ENCODE assay signal across 9 cellular contexts in genomic region chr15:101188517-101189340, GRCh38.
A peak's percentile ranks its signal among the peaks of the same experiment; 100 is the strongest.
DNase-seq lines count a peak whose midpoint lies in the region; ATAC-seq, FAIRE-seq and TF ChIP-seq lines count a peak whose summit lies in the region.
"Had no signal": no experiment of that assay in that cellular context is flagged by ENCODE, and none has a peak within 500 bp of the region (broad histone marks: within the 10 kb centered on the region; RNA-seq: fewer than 3 reads in every experiment).

No MANE protein-coding gene starts in this region.

- peak overlapping the region; percentile 86 for H3K4me2 ChIP-seq in endothelial cell of umbilical vein (ENCODE audit: insufficient read depth, low read length)

- peak overlapping the region; percentile 51 for H3K4me3 Mint-ChIP-seq in activated CD8-positive, alpha-beta memory T cell treated with anti-CD3 and anti-CD28 coated beads, Interleukin-2, amount 10 ng/mL, durations not matched to agents 7 days and 5 days

- H4K20me1 ChIP-seq in endothelial cell of umbilical vein (replicated peaks; ENCODE audit: control insufficient read depth, extremely low read depth, insufficient read depth, low read length), result no peaks in the 10 kb centered on the region

- BruUV-seq in endothelial cell of umbilical vein (replicated peaks; lab: Mats Ljungman, UMichigan), result no TSS peak

- peaks cover 79% of the 10 kb centered on the region for H3K4me1 Mint-ChIP-seq in activated CD8-positive, alpha-beta memory T cell treated with anti-CD3 and anti-CD28 coated beads, Interleukin-2, amount 10 ng/mL, durations not matched to agents 7 days and 5 days

- peak; percentile 70 for FAIRE-seq in endothelial cell of umbilical vein (lab: Jason Lieb, UNC)

- H3K27ac ChIP-seq in HUES6 (ENCODE audit: low read depth, low read length), result 0 out of 2 replicates have a peak overlapping the region, but pooled peaks have one; percentile 12
- H3K27ac ChIP-seq in endothelial cell of umbilical vein (ENCODE audit: insufficient read depth, low read depth, low read length), result peak overlapping the region; percentile 87
- peak overlapping the region; percentile 79 for H3K27ac ChIP-seq in ovary

- POLR2A ChIA-PET in endothelial cell of umbilical vein (lab: Charles Lee), result interaction anchor here (0.6 to 1.0 kb wide), 2 partner anchors 12 to 65 kb away, joined by 3 read pairs; no protein-coding TSS in a partner anchor

- H3K27me3 ChIP-seq in HUES6 (ENCODE audit: control insufficient read depth, insufficient read depth, low read length) (no peaks in the 10 kb centered on the region), endothelial cell of umbilical vein (ENCODE audit: control insufficient read depth in 2 of 2, insufficient read depth in 2 of 2, low read length in 2 of 2) (no peaks in the 10 kb centered on the region), ovary (no peaks in the 10 kb centered on the region)
- H3K27me3 ChIP-seq: BLaER1 treated with 17β-estradiol and CSF1 and Interleukin-3, amounts not matched to agents 10 nM and 100 nM had no signal

- no peaks in the 10 kb centered on the region for H3K27me3 Mint-ChIP-seq in activated CD8-positive, alpha-beta memory T cell treated with anti-CD3 and anti-CD28 coated beads, Interleukin-2, amount 10 ng/mL, durations not matched to agents 7 days and 5 days

- intact Hi-C loops in endothelial cell of umbilical vein (cut with micrococcal nuclease), result loop anchor here (10.0 kb wide), 1 partner anchor 284 kb away; no protein-coding TSS in a partner anchor
- intact Hi-C loops in ovary (cut with DNase I), result loop anchor here in 1 of 4 donors (10.0 kb wide), 1 partner anchor 64 kb away; no protein-coding TSS in a partner anchor

- H3K27ac Mint-ChIP-seq in activated CD8-positive, alpha-beta memory T cell treated with anti-CD3 and anti-CD28 coated beads, Interleukin-2, amount 10 ng/mL, durations not matched to agents 7 days and 5 days, result peak overlapping the region; percentile 83

- peaks cover 21% of the 10 kb centered on the region for H3K36me3 ChIP-seq in HUES6 (ENCODE audit: control insufficient read depth, insufficient read depth, low read length)
- no peaks in the 10 kb centered on the region for H3K36me3 ChIP-seq in endothelial cell of umbilical vein (ENCODE audit: control insufficient read depth in 2 of 2, extremely low read depth in 1 of 2, insufficient read depth in 2 of 2, low read length in 2 of 2)
- H3K36me3 ChIP-seq in ovary, result no peaks in the 10 kb centered on the region

- H3K36me3 Mint-ChIP-seq in activated CD8-positive, alpha-beta memory T cell treated with anti-CD3 and anti-CD28 coated beads, Interleukin-2, amount 10 ng/mL, durations not matched to agents 7 days and 5 days, result peaks cover 29% of the 10 kb centered on the region

- peaks cover 79% of the 10 kb centered on the region for H3K79me2 ChIP-seq in endothelial cell of umbilical vein (ENCODE audit: control insufficient read depth, insufficient read depth, low read length)

- no peaks in the 10 kb centered on the region for H3K9me3 Mint-ChIP-seq in activated CD8-positive, alpha-beta memory T cell treated with anti-CD3 and anti-CD28 coated beads, Interleukin-2, amount 10 ng/mL, durations not matched to agents 7 days and 5 days (ENCODE audit: low read depth)

- no peak for TF ChIP-seq CTCF in endothelial cell of umbilical vein (IDR thresholded peaks at IDR 0.05; ENCODE audit: extremely low read depth in 1 of 2, insufficient read depth in 1 of 2, low read depth in 1 of 2, low read length in 2 of 2)
- no peak for TF ChIP-seq CTCF in ovary (IDR thresholded peaks at IDR 0.05)

- TF ChIP-seq POLR2A in endothelial cell of umbilical vein (IDR thresholded peaks at IDR 0.05; ENCODE audit: low read depth, low read length), result no peak
- TF ChIP-seq POLR2A in ovary (IDR thresholded peaks at IDR 0.05), result no peak

- H3K9ac ChIP-seq in HUES6 (ENCODE audit: low read length) (no peak overlapping the region), endothelial cell of umbilical vein (replicated peaks; ENCODE audit: extremely low read depth, insufficient read depth, low read length) (peak overlapping the region; percentile 81)
- H3K9ac ChIP-seq: BLaER1 treated with 17β-estradiol and CSF1 and Interleukin-3, amounts not matched to agents 10 nM and 100 nM had no signal

- H2AFZ ChIP-seq in endothelial cell of umbilical vein (ENCODE audit: low read depth, low read length), result no peak overlapping the region

- H3K4me3 ChIP-seq in HUES6 (ENCODE audit: low read depth, low read length), result no peak overlapping the region
- peak overlapping the region in 2 of 3 experiments; percentile 3 to 48 for H3K4me3 ChIP-seq in endothelial cell of umbilical vein (replicated peaks in 1 of 3; ENCODE audit: insufficient read depth in 1 of 3, low read depth in 1 of 3, low read length in 3 of 3)
- peak overlapping the region; percentile 13 for H3K4me3 ChIP-seq in ovary
- H3K4me3 ChIP-seq: BLaER1 treated with 17β-estradiol and CSF1 and Interleukin-3, amounts not matched to agents 10 nM and 100 nM had no signal

- peak; percentile 77 for ATAC-seq in activated CD8-positive, alpha-beta memory T cell treated with anti-CD3 and anti-CD28 coated beads, Interleukin-2, amount 10 ng/mL, durations not matched to agents 7 days and 5 days
- no peak for ATAC-seq in HG03196 (IDR thresholded peaks at IDR 0.05; ENCODE audit: unreplicated experiment)
- no peak for ATAC-seq in HG02763 (IDR thresholded peaks at IDR 0.05; ENCODE audit: unreplicated experiment)

- H3K4me1 ChIP-seq in HUES6 (ENCODE audit: control insufficient read depth, insufficient read depth, low read length) (peaks cover 56% of the 10 kb centered on the region), endothelial cell of umbilical vein (ENCODE audit: control insufficient read depth, extremely low read depth, insufficient read depth, low read length) (peaks cover 41% of the 10 kb centered on the region), ovary (ENCODE audit: insufficient read depth) (peaks cover 33% of the 10 kb centered on the region)

- WGBS in ovary, 3 donors, result 4 to 20% (median 7%) methylated on average over 28 of the region's 28 CpGs

- CTCF ChIA-PET in activated CD8-positive, alpha-beta memory T cell treated with anti-CD3 and anti-CD28 coated beads, Interleukin-2, amount 10 ng/mL, durations not matched to agents 7 days and 5 days (lab: Charles Lee), result interaction anchor here (0.9 to 1.9 kb wide), 8 partner anchors 8 to 98 kb away, joined by 3 to 5 read pairs (median 3); no protein-coding TSS in a partner anchor
- CTCF ChIA-PET in endothelial cell of umbilical vein (lab: Charles Lee), result interaction anchor here (1.1 to 1.8 kb wide), 6 partner anchors 8 to 67 kb away, joined by 3 to 8 read pairs (median 5); partner anchors contain the start of gene CHSY1

- no peaks in the 10 kb centered on the region for H3K9me1 ChIP-seq in endothelial cell of umbilical vein (replicated peaks; ENCODE audit: control insufficient read depth, extremely low read depth, insufficient read depth, low read length)

- no peak for TF ChIP-seq EP300 in ovary (IDR thresholded peaks at IDR 0.05)

- no peaks in the 10 kb centered on the region for H3K9me3 ChIP-seq in HUES6 (ENCODE audit: control insufficient read depth, insufficient read depth, low read depth, low read length)
- no peaks in the 10 kb centered on the region for H3K9me3 ChIP-seq in endothelial cell of umbilical vein (replicated peaks; ENCODE audit: control insufficient read depth, insufficient read depth, low read length)
- H3K9me3 ChIP-seq in ovary, result no peaks in the 10 kb centered on the region

- dilution Hi-C loops in endothelial cell of umbilical vein (cut with MboI; ENCODE audit: extremely low pct_ligation_motif_present, low sequenced_read_pairs), result no loop called here

- no peak for DNase-seq in activated CD8-positive, alpha-beta memory T cell treated with anti-CD3 and anti-CD28 coated beads, Interleukin-2, amount 10 ng/mL, durations not matched to agents 7 days and 5 days
- no peak for DNase-seq in activated CD8-positive, alpha-beta memory T cell treated with anti-CD3 and anti-CD28 coated beads, Interleukin-2, amount 50 U/mL, for 4 hours
- DNase-seq in endothelial cell of umbilical vein (ENCODE audit: low read depth, low spot score), result peak; percentile 71
- DNase-seq in ovary, result peak; percentile 61 to 69 (median 65)
- DNase-seq in NCI-H187 treated with DMSO at 0.1 percent for 48 hours (lab: John Stamatoyannopoulos, UW), result no peak

TF ChIP-seq in endothelial cell of umbilical vein, 7 proteins besides CTCF, POLR2A, EP300 and RAD21:
- TF ChIP-seq FOS (IDR thresholded peaks at IDR 0.05; ENCODE audit: borderline replicate concordance, insufficient read depth, low read length), result peak; percentile 45
- no peak for TF ChIP-seq MAX (IDR thresholded peaks at IDR 0.05; ENCODE audit: insufficient read depth, insufficient read length)
- no peak for TF ChIP-seq MYC (IDR thresholded peaks at IDR 0.05; ENCODE audit: low read depth, low read length)

Comparison
In these comparisons a context has a peak if more than half of its experiments do, and no peak if none do; other contexts are left out.
1. DNase-seq: peak in endothelial cell of umbilical vein (single experiment) and ovary (5 of 5); none in activated CD8-positive, alpha-beta memory T cell treated with anti-CD3 and anti-CD28 coated beads, Interleukin-2, amount 10 ng/mL, durations not matched to agents 7 days and 5 days (single experiment), activated CD8-positive, alpha-beta memory T cell treated with anti-CD3 and anti-CD28 coated beads, Interleukin-2, amount 50 U/mL, for 4 hours (single experiment) and NCI-H187 treated with DMSO at 0.1 percent for 48 hours (single experiment).
2. H3K27ac ChIP-seq: peak in every context shown above with its lines; median percentile 87 in endothelial cell of umbilical vein; 79 in ovary; 12 in HUES6.